In the genomic region with DNA sequence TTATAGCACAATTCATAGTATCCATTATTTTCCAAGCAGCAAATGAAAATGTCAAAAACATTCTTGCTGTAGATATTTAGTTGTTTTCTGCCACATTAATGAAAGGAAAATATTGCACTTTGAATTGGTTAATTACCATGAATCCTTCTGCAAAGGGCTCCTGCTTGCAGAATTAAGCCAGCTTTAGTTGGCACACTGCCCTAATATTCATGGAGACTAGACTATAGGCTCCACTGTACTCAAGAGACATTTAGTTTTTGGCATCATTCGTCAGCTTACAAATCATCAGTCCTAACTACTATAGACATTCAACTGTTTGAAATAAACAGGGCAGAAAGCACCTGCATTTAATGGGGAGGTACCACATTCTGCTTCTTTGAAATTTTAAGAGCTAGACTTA, we compare ENCODE assay signal across 29 cellular contexts.
DNase-seq lines count a peak whose midpoint lies in the region; TF ChIP-seq lines count a peak whose summit lies in the region.
"Had no signal": no experiment of that assay in that cellular context is flagged by ENCODE, and none has a peak within 500 bp of the region (broad histone marks: within the 10 kb centered on the region; RNA-seq: fewer than 3 reads in every experiment).

No MANE protein-coding gene starts in this region.

- H3K9me2 ChIP-seq in hepatocyte (replicated peaks; ENCODE audit: insufficient read depth) = no peaks in the 10 kb centered on the region

- no peak overlapping the region for H3K4me3 ChIP-seq in hepatocyte
- H3K4me3 ChIP-seq: ascending aorta, dorsolateral prefrontal cortex, lung, MG63, right lobe of liver, testis had no signal

- peaks cover 7% of the 10 kb centered on the region for H3K9me3 Mint-ChIP-seq in mesothelial cell of epicardium
- H3K9me3 Mint-ChIP-seq: activated B cell treated with CpG ODN at 0.5 μM for 24 hours; activated T-helper 2 cell treated with anti-CD3 and anti-CD28 coated beads, Interferon-gamma antibody, Interleukin-2, Interleukin-4, amounts not matched to agents 10 μg/mL and 5 μg/mL and 100 μg/mL, durations not matched to agents 14 hours and 24 hours and 36 hours had no signal

- H3K4me1 ChIP-seq in hepatocyte (ENCODE audit: insufficient read depth) = no peaks in the 10 kb centered on the region
- H3K4me1 ChIP-seq: ascending aorta, right lobe of liver, testis had no signal

- peaks cover 13% of the 10 kb centered on the region for H3K36me3 Mint-ChIP-seq in mesothelial cell of epicardium

- H3K4me3 Mint-ChIP-seq in mesothelial cell of epicardium = no peak overlapping the region
- H3K4me3 Mint-ChIP-seq: activated B cell treated with CpG ODN at 0.5 μM for 24 hours; activated naive CD8-positive, alpha-beta T cell; CD8-positive, alpha-beta T cell; neural crest cell had no signal

- no peaks in the 10 kb centered on the region for H3K27me3 Mint-ChIP-seq in mesothelial cell of epicardium (ENCODE audit: low read depth)
- H3K27me3 Mint-ChIP-seq: activated B cell treated with CpG ODN at 0.5 μM for 24 hours; activated naive CD8-positive, alpha-beta T cell had no signal

- no peaks in the 10 kb centered on the region for H3K36me3 ChIP-seq in hepatocyte (replicated peaks; ENCODE audit: insufficient read depth, low read depth)
- H3K36me3 ChIP-seq: ascending aorta, MG63, right lobe of liver had no signal

- H3K9me3 ChIP-seq in hepatocyte (ENCODE audit: low read depth) = no peaks in the 10 kb centered on the region
- H3K9me3 ChIP-seq: ascending aorta, MG63, right lobe of liver, testis had no signal

- H2AFZ ChIP-seq in hepatocyte = no peak overlapping the region

- no peak overlapping the region for H3K4me2 ChIP-seq in hepatocyte

- H3K27ac ChIP-seq in hepatocyte = no peak overlapping the region
- H3K27ac ChIP-seq: ascending aorta, dorsolateral prefrontal cortex, right lobe of liver, testis had no signal

- DNase-seq in NCI-H1092 (lab: John Stamatoyannopoulos, UW) (peak; percentile 77), NCI-H1694 treated with DMSO at 0.1 percent for 48 hours (lab: John Stamatoyannopoulos, UW) (peak; percentile 74), NCI-H82 treated with DMSO at 0.1 percent for 48 hours (lab: John Stamatoyannopoulos, UW; ENCODE audit: unreplicated experiment) (peak; percentile 12), medulla oblongata (ENCODE audit: extremely low spot score) (peak; percentile 16), hepatocyte (ENCODE audit: low spot score) (no peak), activated T-cell treated with anti-CD3 and anti-CD28 coated beads for 4 hours (no peak), mesothelial cell of epicardium (ENCODE audit: low spot score in 2 of 2, unreplicated experiment in 2 of 2) (no peak)
- DNase-seq: activated B cell treated with CpG ODN at 0.5 μM for 24 hours; activated CD4-positive, alpha-beta T cell treated with anti-CD3 and anti-CD28 coated beads, Interleukin-2, amount 50 U/mL, for 48 hours; activated CD8-positive, alpha-beta memory T cell treated with anti-CD3 and anti-CD28 coated beads, Interleukin-2, amount 50 U/mL, for 4 hours; CD8-positive, alpha-beta T cell; central memory CD4-positive, alpha-beta T cell; DMS53; dorsolateral prefrontal cortex; GOT3; MG63; NCI-H187; NCI-H524 treated with DMSO at 0.1 percent for 48 hours; posterior cingulate gyrus; right lobe of liver; stimulated activated CD4-positive, alpha-beta T cell treated with anti-CD3 and anti-CD28 coated beads, Interleukin-12 subunit alpha, Interleukin-12 subunit beta, amount 100 ng/mL, for 4 hours; stimulated activated CD4-positive, alpha-beta T cell treated with anti-CD3 and anti-CD28 coated beads, Interleukin-4, amount 100 ng/mL, for 4 hours; stimulated activated naive CD4-positive, alpha-beta T cell treated with Interleukin-2 at 50 U/mL for 16 hours; testis had no signal

- no peak for TF ChIP-seq CTCF in hepatocyte (IDR thresholded peaks at IDR 0.05; ENCODE audit: poor library complexity)
- no peak for TF ChIP-seq CTCF in mesothelial cell of epicardium (IDR thresholded peaks at IDR 0.05; ENCODE audit: unreplicated experiment)

- H3K27me3 ChIP-seq in hepatocyte = no peaks in the 10 kb centered on the region
- H3K27me3 ChIP-seq: ascending aorta, dorsolateral prefrontal cortex, MG63, right lobe of liver, testis had no signal

- H3K79me2 ChIP-seq in hepatocyte = no peaks in the 10 kb centered on the region

- 86% methylated on average over 1 of the region's 1 CpG for WGBS in hepatocyte (ENCODE audit: low lambda C conversion rate, missing lambda C conversion rate)

- peaks cover 7% of the 10 kb centered on the region for H3K4me1 Mint-ChIP-seq in mesothelial cell of epicardium

- H4K20me1 ChIP-seq in hepatocyte (ENCODE audit: insufficient read depth, poor library complexity, severe bottlenecking) = no peaks in the 10 kb centered on the region

- no peak overlapping the region for H3K27ac Mint-ChIP-seq in mesothelial cell of epicardium
- H3K27ac Mint-ChIP-seq: activated B cell treated with CpG ODN at 0.5 μM for 24 hours; activated naive CD8-positive, alpha-beta T cell; activated T-helper 2 cell treated with anti-CD3 and anti-CD28 coated beads, Interferon-gamma antibody, Interleukin-2, Interleukin-4, amounts not matched to agents 10 μg/mL and 5 μg/mL and 100 μg/mL, durations not matched to agents 14 hours and 24 hours and 36 hours; CD8-positive, alpha-beta T cell had no signal

Comparison
In these comparisons a context has a peak if more than half of its experiments do, and no peak if none do; other contexts are left out.
1. DNase-seq: peak in NCI-H1092 (single experiment), NCI-H1694 treated with DMSO at 0.1 percent for 48 hours (single experiment), NCI-H82 treated with DMSO at 0.1 percent for 48 hours (single experiment) and medulla oblongata (single experiment); none in hepatocyte (single experiment), activated T-cell treated with anti-CD3 and anti-CD28 coated beads for 4 hours (single experiment) and mesothelial cell of epicardium (0 of 2).